22 cellular contexts compared by ENCODE assay signal in genomic region chr2:121705958-121706357, GRCh38.
"Had no signal": no experiment of that assay in that cellular context is flagged by ENCODE, and none has a peak within 500 bp of the region (broad histone marks: within the 10 kb centered on the region; RNA-seq: fewer than 3 reads in every experiment).

No MANE protein-coding gene starts in this region.

- H3K9me2 ChIP-seq: SK-N-SH had no signal

- H3K36me3 ChIP-seq: MG63 had no signal

- H3K27ac ChIP-seq: RWPE1 had no signal

- ATAC-seq: Panc1 had no signal

- DNase-seq: IMR-90, Karpas-422, KG1, MG63, NCI-H1092, NCI-H1105 treated with DMSO at 0.1 percent for 48 hours, NCI-H1436, NCI-H187, NCI-H2029, NCI-H2081 treated with DMSO at 0.1 percent for 48 hours, NCI-H2171, NCI-H226, NCI-H446, NCI-H510A, NCI-H524 treated with DMSO at 0.1 percent for 48 hours, NCI-H69, NCI-H774, SHP77, SK-N-SH, SW 1271 had no signal

- H3K27me3 ChIP-seq: MG63 had no signal

- H3K4me3 ChIP-seq: MG63 had no signal

- H3K4me2 ChIP-seq: SK-N-SH had no signal

- H3K9me3 ChIP-seq: MG63, SK-N-SH had no signal
